ENCODE assay signal across 41 cellular contexts in the genomic region with DNA sequence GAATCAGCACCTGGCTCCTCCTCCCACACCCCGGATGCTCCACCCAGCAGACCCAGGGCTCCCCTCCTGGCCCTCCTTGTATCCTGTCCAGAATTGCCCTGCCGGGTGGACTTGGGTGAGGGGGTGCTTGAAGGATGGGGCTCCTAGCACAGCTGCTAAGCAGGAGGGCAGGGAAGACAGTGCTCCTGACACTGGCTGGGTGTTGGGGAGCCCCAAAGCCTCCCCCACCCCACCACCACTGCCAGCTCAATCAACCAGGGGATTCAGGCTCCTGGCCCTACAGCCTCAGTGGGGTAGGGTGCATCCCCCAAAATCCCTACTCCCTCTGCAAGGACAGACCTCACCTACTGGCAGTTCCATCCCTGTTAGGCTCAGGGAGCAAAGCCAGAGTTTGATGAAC. TPM values are rescaled to one million over a fixed set of nuclear protein-coding genes. Genes with fewer than 3 reads are reported as not detected.
"Had no signal": no experiment of that assay in that cellular context is flagged by ENCODE, and none has a peak within 500 bp of the region (broad histone marks: within the 10 kb centered on the region; RNA-seq: fewer than 3 reads in every experiment).

No MANE protein-coding gene starts in this region.

- H3K27ac ChIP-seq: adrenal gland, ascending aorta, body of pancreas, brain microvascular endothelial cell, breast epithelium, cardiac muscle cell had no signal

- H3K36me3 Mint-ChIP-seq: activated naive CD4-positive, alpha-beta T cell treated with anti-CD3 and anti-CD28 coated beads, Interleukin-2, amount 10 ng/mL, durations not matched to agents 7 days and 5 days; activated naive CD4-positive, alpha-beta T cell treated with anti-CD3 and anti-CD28 coated beads, Interleukin-2, amount 50 U/mL, for 24 hours; activated naive CD4-positive, alpha-beta T cell treated with anti-CD3 and anti-CD28 coated beads, Interleukin-2, amount 50 U/mL, for 72 hours; activated naive CD8-positive, alpha-beta T cell; activated naive CD8-positive, alpha-beta T cell treated with anti-CD3 and anti-CD28 coated beads for 36 hours; activated naive CD8-positive, alpha-beta T cell treated with anti-CD3 and anti-CD28 coated beads, Interleukin-2, amount 10 ng/mL, durations not matched to agents 7 days and 5 days; brain had no signal

- H3K4me3 Mint-ChIP-seq: activated naive CD4-positive, alpha-beta T cell treated with anti-CD3 and anti-CD28 coated beads for 36 hours; activated naive CD4-positive, alpha-beta T cell treated with anti-CD3 and anti-CD28 coated beads, Interleukin-2, amount 10 ng/mL, durations not matched to agents 7 days and 5 days; activated naive CD4-positive, alpha-beta T cell treated with anti-CD3 and anti-CD28 coated beads, Interleukin-2, amount 50 U/mL, for 24 hours; activated naive CD8-positive, alpha-beta T cell; activated naive CD8-positive, alpha-beta T cell treated with anti-CD3 and anti-CD28 coated beads for 36 hours; activated naive CD8-positive, alpha-beta T cell treated with anti-CD3 and anti-CD28 coated beads, Interleukin-2, amount 10 ng/mL, durations not matched to agents 7 days and 5 days; activated naive CD8-positive, alpha-beta T cell treated with anti-CD3 and anti-CD28 coated beads, Interleukin-2, amount 50 U/mL, for 24 hours; activated T-cell treated with anti-CD3 and anti-CD28 coated beads, Interleukin-2, amount 50 U/mL, for 24 hours; activated T-cell treated with anti-CD3 and anti-CD28 coated beads, Interleukin-2, amount 50 U/mL, for 4 hours; activated T-cell treated with anti-CD3 and anti-CD28 coated beads, Interleukin-2, amount 50 U/mL, for 72 hours; activated T-helper 1 cell treated with anti-CD3 and anti-CD28 coated beads, Interleukin-12 subunit alpha, Interleukin-12 subunit beta, Interleukin-2, Interleukin-4 antibody, amounts not matched to agents 30 ng/mL and 10 ng/mL and 1 ng/mL, durations not matched to agents 14 hours and 24 hours and 36 hours; activated T-helper 17 cell treated with anti-CD3 and anti-CD28 coated beads, Interleukin-2, amount 50 U/mL, for 72 hours; brain; central memory CD8-positive, alpha-beta T cell had no signal

- H3K27ac Mint-ChIP-seq: activated naive CD4-positive, alpha-beta T cell treated with anti-CD3 and anti-CD28 coated beads for 36 hours; activated naive CD4-positive, alpha-beta T cell treated with anti-CD3 and anti-CD28 coated beads, Interleukin-2, amount 10 ng/mL, durations not matched to agents 7 days and 5 days; activated naive CD4-positive, alpha-beta T cell treated with anti-CD3 and anti-CD28 coated beads, Interleukin-2, amount 50 U/mL, for 24 hours; activated naive CD4-positive, alpha-beta T cell treated with anti-CD3 and anti-CD28 coated beads, Interleukin-2, amount 50 U/mL, for 72 hours; activated naive CD8-positive, alpha-beta T cell; activated naive CD8-positive, alpha-beta T cell treated with anti-CD3 and anti-CD28 coated beads for 36 hours; activated naive CD8-positive, alpha-beta T cell treated with anti-CD3 and anti-CD28 coated beads, Interleukin-2, amount 10 ng/mL, durations not matched to agents 7 days and 5 days; activated naive CD8-positive, alpha-beta T cell treated with anti-CD3 and anti-CD28 coated beads, Interleukin-2, amount 50 U/mL, for 24 hours; activated T-cell treated with anti-CD3 and anti-CD28 coated beads, Interleukin-2, amount 50 U/mL, for 24 hours; activated T-cell treated with anti-CD3 and anti-CD28 coated beads, Interleukin-2, amount 50 U/mL, for 72 hours; activated T-helper 1 cell treated with anti-CD3 and anti-CD28 coated beads, Interleukin-12 subunit alpha, Interleukin-12 subunit beta, Interleukin-2, Interleukin-4 antibody, amounts not matched to agents 30 ng/mL and 10 ng/mL and 1 ng/mL, durations not matched to agents 14 hours and 24 hours and 36 hours; activated T-helper 17 cell treated with anti-CD3 and anti-CD28 coated beads, Interleukin-2, amount 50 U/mL, for 72 hours; activated T-helper 2 cell treated with anti-CD3 and anti-CD28 coated beads, Interferon-gamma antibody, Interleukin-2, Interleukin-4, amounts not matched to agents 10 μg/mL and 5 μg/mL and 100 μg/mL, durations not matched to agents 14 hours and 24 hours and 36 hours; brain had no signal

- H3K4me3 ChIP-seq: adrenal gland, ascending aorta, body of pancreas, breast epithelium, cardiac muscle cell had no signal

- H3K9me3 ChIP-seq: adrenal gland, ascending aorta, body of pancreas, breast epithelium had no signal

- DNase-seq: activated gamma-delta T cell; activated gamma-delta T cell treated with Interleukin-2 at 50 U/mL for 16 hours; activated naive CD4-positive, alpha-beta T cell; activated naive CD4-positive, alpha-beta T cell treated with anti-CD3 and anti-CD28 coated beads for 36 hours; activated naive CD4-positive, alpha-beta T cell treated with anti-CD3 and anti-CD28 coated beads, Interleukin-2, amount 10 ng/mL, durations not matched to agents 7 days and 5 days; activated naive CD4-positive, alpha-beta T cell treated with anti-CD3 and anti-CD28 coated beads, Interleukin-2, amount 50 U/mL, for 16 hours; activated naive CD4-positive, alpha-beta T cell treated with Interleukin-2 at 50 U/mL for 16 hours; activated naive CD8-positive, alpha-beta T cell treated with anti-CD3 and anti-CD28 coated beads for 36 hours; activated naive CD8-positive, alpha-beta T cell treated with anti-CD3 and anti-CD28 coated beads, Interleukin-2, amount 10 ng/mL, durations not matched to agents 7 days and 5 days; activated naive CD8-positive, alpha-beta T cell treated with anti-CD3 and anti-CD28 coated beads, Interleukin-2, amount 50 U/mL, for 24 hours; activated T-cell treated with anti-CD3 and anti-CD28 coated beads, Interleukin-2, amount 50 U/mL, for 1 hour; activated T-cell treated with anti-CD3 and anti-CD28 coated beads, Interleukin-2, amount 50 U/mL, for 24 hours; activated T-cell treated with anti-CD3 and anti-CD28 coated beads, Interleukin-2, amount 50 U/mL, for 4 hours; activated T-cell treated with anti-CD3 and anti-CD28 coated beads, Interleukin-2, amount 50 U/mL, for 48 hours; activated T-cell treated with anti-CD3 and anti-CD28 coated beads, Interleukin-2, amount 50 U/mL, for 72 hours; adrenal gland; amniotic stem cell; amygdala; anterior cingulate cortex; aorta; body of pancreas; brain microvascular endothelial cell; caudate nucleus; central memory CD4-positive, alpha-beta T cell; cerebellar nuclear complex had no signal

- H3K9me3 Mint-ChIP-seq: activated naive CD4-positive, alpha-beta T cell treated with anti-CD3 and anti-CD28 coated beads, Interleukin-2, amount 10 ng/mL, durations not matched to agents 7 days and 5 days; activated naive CD4-positive, alpha-beta T cell treated with anti-CD3 and anti-CD28 coated beads, Interleukin-2, amount 50 U/mL, for 24 hours; activated naive CD4-positive, alpha-beta T cell treated with anti-CD3 and anti-CD28 coated beads, Interleukin-2, amount 50 U/mL, for 72 hours; activated naive CD8-positive, alpha-beta T cell treated with anti-CD3 and anti-CD28 coated beads for 36 hours; activated naive CD8-positive, alpha-beta T cell treated with anti-CD3 and anti-CD28 coated beads, Interleukin-2, amount 10 ng/mL, durations not matched to agents 7 days and 5 days; activated naive CD8-positive, alpha-beta T cell treated with anti-CD3 and anti-CD28 coated beads, Interleukin-2, amount 50 U/mL, for 24 hours; activated T-helper 17 cell treated with anti-CD3 and anti-CD28 coated beads, Interleukin-2, amount 50 U/mL, for 72 hours; central memory CD8-positive, alpha-beta T cell had no signal

- H3K4me1 ChIP-seq: adrenal gland, breast epithelium had no signal

- H3K4me1 Mint-ChIP-seq: activated naive CD4-positive, alpha-beta T cell treated with anti-CD3 and anti-CD28 coated beads, Interleukin-2, amount 10 ng/mL, durations not matched to agents 7 days and 5 days; activated naive CD4-positive, alpha-beta T cell treated with anti-CD3 and anti-CD28 coated beads, Interleukin-2, amount 50 U/mL, for 24 hours; activated naive CD8-positive, alpha-beta T cell treated with anti-CD3 and anti-CD28 coated beads, Interleukin-2, amount 10 ng/mL, durations not matched to agents 7 days and 5 days; activated naive CD8-positive, alpha-beta T cell treated with anti-CD3 and anti-CD28 coated beads, Interleukin-2, amount 50 U/mL, for 24 hours; activated T-helper 17 cell treated with anti-CD3 and anti-CD28 coated beads, Interleukin-2, amount 50 U/mL, for 72 hours; brain; central memory CD8-positive, alpha-beta T cell had no signal

- H3K27me3 ChIP-seq: ascending aorta, body of pancreas, cardiac muscle cell had no signal

- H3K27me3 Mint-ChIP-seq: brain had no signal

- H3K36me3 ChIP-seq: adrenal gland, ascending aorta, brain microvascular endothelial cell, breast epithelium, cardiac muscle cell had no signal

RNA-seq across cellular contexts. Expression of gene CYP4F11, which starts 2.6 kb away (rescaled TPM):
- total RNA-seq: activated naive CD4-positive, alpha-beta T cell treated with anti-CD3 and anti-CD28 coated beads for 36 hours; activated naive CD4-positive, alpha-beta T cell treated with anti-CD3 and anti-CD28 coated beads, Interleukin-2, amount 50 U/mL, for 72 hours; activated naive CD8-positive, alpha-beta T cell treated with anti-CD3 and anti-CD28 coated beads for 36 hours; activated naive CD8-positive, alpha-beta T cell treated with anti-CD3 and anti-CD28 coated beads, Interleukin-2, amount 10 ng/mL, durations not matched to agents 7 days and 5 days; activated T-cell treated with anti-CD3 and anti-CD28 coated beads, Interleukin-2, amount 50 U/mL, for 72 hours; activated T-helper 1 cell treated with anti-CD3 and anti-CD28 coated beads, Interleukin-12 subunit alpha, Interleukin-12 subunit beta, Interleukin-2, Interleukin-4 antibody, amounts not matched to agents 30 ng/mL and 10 ng/mL and 1 ng/mL, durations not matched to agents 14 hours and 24 hours and 36 hours; activated T-helper 17 cell treated with anti-CD3 and anti-CD28 coated beads, Interleukin-2, amount 50 U/mL, for 72 hours; activated T-helper 2 cell treated with anti-CD3 and anti-CD28 coated beads, Interferon-gamma antibody, Interleukin-2, Interleukin-4, amounts not matched to agents 10 μg/mL and 5 μg/mL and 100 μg/mL, durations not matched to agents 14 hours and 24 hours and 36 hours; astrocyte; cardiac muscle cell; cerebellum; chondrocyte had no signal

RNA-seq across cellular contexts. Expression of gene OR10H4, which starts 11.9 kb away (rescaled TPM):
- total RNA-seq: activated naive CD4-positive, alpha-beta T cell treated with anti-CD3 and anti-CD28 coated beads for 36 hours; activated naive CD4-positive, alpha-beta T cell treated with anti-CD3 and anti-CD28 coated beads, Interleukin-2, amount 50 U/mL, for 72 hours; activated naive CD8-positive, alpha-beta T cell treated with anti-CD3 and anti-CD28 coated beads for 36 hours; activated naive CD8-positive, alpha-beta T cell treated with anti-CD3 and anti-CD28 coated beads, Interleukin-2, amount 10 ng/mL, durations not matched to agents 7 days and 5 days; activated T-cell treated with anti-CD3 and anti-CD28 coated beads, Interleukin-2, amount 50 U/mL, for 4 hours; activated T-cell treated with anti-CD3 and anti-CD28 coated beads, Interleukin-2, amount 50 U/mL, for 72 hours; activated T-helper 1 cell treated with anti-CD3 and anti-CD28 coated beads, Interleukin-12 subunit alpha, Interleukin-12 subunit beta, Interleukin-2, Interleukin-4 antibody, amounts not matched to agents 30 ng/mL and 10 ng/mL and 1 ng/mL, durations not matched to agents 14 hours and 24 hours and 36 hours; activated T-helper 17 cell treated with anti-CD3 and anti-CD28 coated beads, Interleukin-2, amount 50 U/mL, for 72 hours; activated T-helper 2 cell treated with anti-CD3 and anti-CD28 coated beads, Interferon-gamma antibody, Interleukin-2, Interleukin-4, amounts not matched to agents 10 μg/mL and 5 μg/mL and 100 μg/mL, durations not matched to agents 14 hours and 24 hours and 36 hours; adrenal gland; aorta; ascending aorta; astrocyte; body of pancreas; breast epithelium; bronchial epithelial cell; cardiac muscle cell; cardiac septum; cerebellum; chondrocyte had no signal

RNA-seq across cellular contexts. Expression of gene CYP4F2, which starts 39.1 kb away (rescaled TPM):
- total RNA-seq: activated T-cell treated with anti-CD3 and anti-CD28 coated beads, Interleukin-2, amount 50 U/mL, for 4 hours; activated T-helper 1 cell treated with anti-CD3 and anti-CD28 coated beads, Interleukin-12 subunit alpha, Interleukin-12 subunit beta, Interleukin-2, Interleukin-4 antibody, amounts not matched to agents 30 ng/mL and 10 ng/mL and 1 ng/mL, durations not matched to agents 14 hours and 24 hours and 36 hours; activated T-helper 17 cell treated with anti-CD3 and anti-CD28 coated beads, Interleukin-2, amount 50 U/mL, for 72 hours; activated T-helper 2 cell treated with anti-CD3 and anti-CD28 coated beads, Interferon-gamma antibody, Interleukin-2, Interleukin-4, amounts not matched to agents 10 μg/mL and 5 μg/mL and 100 μg/mL, durations not matched to agents 14 hours and 24 hours and 36 hours; adrenal gland; aorta; astrocyte; body of pancreas; cardiac muscle cell; cardiac septum; cerebellum; chondrocyte had no signal
